1 cellular context compared by ENCODE assay signal in the genomic region with DNA sequence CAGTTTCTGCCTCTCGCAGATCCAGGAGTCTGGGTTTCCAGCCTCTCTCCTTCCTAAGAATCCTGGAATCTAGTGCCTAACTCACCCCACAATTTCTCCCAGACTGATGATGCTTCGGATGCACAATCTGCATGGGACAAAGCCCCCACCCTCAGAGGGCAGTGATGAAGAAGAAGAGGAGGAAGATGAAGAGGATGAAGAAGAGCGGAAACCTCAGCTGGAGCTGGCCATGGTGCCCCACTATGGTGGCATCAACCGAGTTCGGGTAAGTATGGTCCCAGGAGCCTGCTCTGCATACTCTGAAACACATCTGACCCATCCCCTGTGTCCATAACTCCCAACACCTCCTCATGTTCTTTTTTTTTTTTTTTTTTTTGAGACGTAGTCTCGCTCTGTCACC.
TF ChIP-seq lines count a peak whose summit lies in the region.

No MANE protein-coding gene starts in this region.

TF ChIP-seq in liver, 16 proteins besides CTCF, POLR2A, EP300 and RAD21 (continued from another document):
- TF ChIP-seq EGR1 (IDR thresholded peaks at IDR 0.05; ENCODE audit: low read depth in 2 of 2) (no peak), RXRA (IDR thresholded peaks at IDR 0.05) (no peak), NR2F2 (IDR thresholded peaks at IDR 0.05) (no peak), FOXA1 (IDR thresholded peaks at IDR 0.05) (no peak)
- TF ChIP-seq, protein P1, sequence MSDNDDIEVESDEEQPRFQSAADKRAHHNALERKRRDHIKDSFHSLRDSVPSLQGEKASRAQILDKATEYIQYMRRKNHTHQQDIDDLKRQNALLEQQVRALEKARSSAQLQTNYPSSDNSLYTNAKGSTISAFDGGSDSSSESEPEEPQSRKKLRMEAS (IDR thresholded peaks at IDR 0.05), result no peak
